9 cellular contexts compared by ENCODE assay signal in genomic region chr6:9200712-9201111, GRCh38.
"Had no signal": no experiment of that assay in that cellular context is flagged by ENCODE, and none has a peak within 500 bp of the region (broad histone marks: within the 10 kb centered on the region; RNA-seq: fewer than 3 reads in every experiment).

No MANE protein-coding gene starts in this region.

- H3K36me3 Mint-ChIP-seq: IgD-negative memory B cell had no signal

- H3K9ac ChIP-seq: KMS-11 had no signal

- H3K4me1 Mint-ChIP-seq: IgD-negative memory B cell had no signal

- H3K4me3 Mint-ChIP-seq: HFFc6, IgD-negative memory B cell had no signal

- H3K4me1 ChIP-seq: HAP-1 had no signal

- DNase-seq: GOT3, HFFc6, KBM-7 had no signal

- H3K9me3 ChIP-seq: HAP-1 had no signal

- H3K27ac Mint-ChIP-seq: HFFc6, IgD-negative memory B cell had no signal

- H3K4me2 ChIP-seq: KMS-11 had no signal

- H3K27me3 Mint-ChIP-seq: IgD-negative memory B cell had no signal

- ATAC-seq: HCT116, HepG2 had no signal

- H3K4me3 ChIP-seq: HAP-1 had no signal

- H3K27ac ChIP-seq: HL-60, KMS-11 had no signal

- H3K36me3 ChIP-seq: HAP-1 had no signal
